ENCODE assay signal across 1 cellular context in genomic region chr3:102715030-102715697, GRCh38.
TF ChIP-seq lines count a peak whose summit lies in the region.

No MANE protein-coding gene starts in this region.

TF ChIP-seq in GM23338, 12 proteins besides CTCF, POLR2A, EP300 and RAD21 (continued from another document):
- TF ChIP-seq, protein P1, sequence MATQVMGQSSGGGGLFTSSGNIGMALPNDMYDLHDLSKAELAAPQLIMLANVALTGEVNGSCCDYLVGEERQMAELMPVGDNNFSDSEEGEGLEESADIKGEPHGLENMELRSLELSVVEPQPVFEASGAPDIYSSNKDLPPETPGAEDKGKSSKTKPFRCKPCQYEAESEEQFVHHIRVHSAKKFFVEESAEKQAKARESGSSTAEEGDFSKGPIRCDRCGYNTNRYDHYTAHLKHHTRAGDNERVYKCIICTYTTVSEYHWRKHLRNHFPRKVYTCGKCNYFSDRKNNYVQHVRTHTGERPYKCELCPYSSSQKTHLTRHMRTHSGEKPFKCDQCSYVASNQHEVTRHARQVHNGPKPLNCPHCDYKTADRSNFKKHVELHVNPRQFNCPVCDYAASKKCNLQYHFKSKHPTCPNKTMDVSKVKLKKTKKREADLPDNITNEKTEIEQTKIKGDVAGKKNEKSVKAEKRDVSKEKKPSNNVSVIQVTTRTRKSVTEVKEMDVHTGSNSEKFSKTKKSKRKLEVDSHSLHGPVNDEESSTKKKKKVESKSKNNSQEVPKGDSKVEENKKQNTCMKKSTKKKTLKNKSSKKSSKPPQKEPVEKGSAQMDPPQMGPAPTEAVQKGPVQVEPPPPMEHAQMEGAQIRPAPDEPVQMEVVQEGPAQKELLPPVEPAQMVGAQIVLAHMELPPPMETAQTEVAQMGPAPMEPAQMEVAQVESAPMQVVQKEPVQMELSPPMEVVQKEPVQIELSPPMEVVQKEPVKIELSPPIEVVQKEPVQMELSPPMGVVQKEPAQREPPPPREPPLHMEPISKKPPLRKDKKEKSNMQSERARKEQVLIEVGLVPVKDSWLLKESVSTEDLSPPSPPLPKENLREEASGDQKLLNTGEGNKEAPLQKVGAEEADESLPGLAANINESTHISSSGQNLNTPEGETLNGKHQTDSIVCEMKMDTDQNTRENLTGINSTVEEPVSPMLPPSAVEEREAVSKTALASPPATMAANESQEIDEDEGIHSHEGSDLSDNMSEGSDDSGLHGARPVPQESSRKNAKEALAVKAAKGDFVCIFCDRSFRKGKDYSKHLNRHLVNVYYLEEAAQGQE (IDR thresholded peaks at IDR 0.05; ENCODE audit: unreplicated experiment), result no peak
- no peak for TF ChIP-seq STAT1 (IDR thresholded peaks at IDR 0.05; ENCODE audit: unreplicated experiment)
- no peak for TF ChIP-seq ETS1 (IDR thresholded peaks at IDR 0.05)
- TF ChIP-seq CREB1 (CRISPR knock-in tag; IDR thresholded peaks at IDR 0.05; ENCODE audit: low read depth), result no peak
